In genomic region chr5:34039398-34040157, GRCh38 we compare ENCODE assay signal across 21 cellular contexts. TPM values are rescaled to one million over a fixed set of nuclear protein-coding genes. Genes with fewer than 3 reads are reported as not detected.
DNase-seq lines count a peak whose midpoint lies in the region; ATAC-seq and TF ChIP-seq lines count a peak whose summit lies in the region.
"Had no signal": no experiment of that assay in that cellular context is flagged by ENCODE, and none has a peak within 500 bp of the region (broad histone marks: within the 10 kb centered on the region; RNA-seq: fewer than 3 reads in every experiment).

No MANE protein-coding gene starts in this region.

- no peak overlapping the region for H2AFZ ChIP-seq in PC-9

- BruUV-seq in PC-9 (replicated peaks; lab: Mats Ljungman, UMichigan) = no TSS peak

- no peaks in the 10 kb centered on the region for H4K20me1 ChIP-seq in PC-9 (ENCODE audit: insufficient read depth)
- H4K20me1 ChIP-seq: BLaER1 had no signal

- no peaks in the 10 kb centered on the region for H3K27me3 ChIP-seq in right lobe of liver
- no peaks in the 10 kb centered on the region for H3K27me3 ChIP-seq in PC-9 (ENCODE audit: insufficient read depth, low read depth)
- H3K27me3 ChIP-seq in sigmoid colon = no peaks in the 10 kb centered on the region
- H3K27me3 ChIP-seq: BLaER1, SJSA1 had no signal

- H3K36me3 ChIP-seq in right lobe of liver = no peaks in the 10 kb centered on the region
- no peaks in the 10 kb centered on the region for H3K36me3 ChIP-seq in PC-9 (ENCODE audit: low read depth)
- H3K36me3 ChIP-seq in sigmoid colon = peaks cover 0 to 11% (median 0%) of the 10 kb centered on the region in 4 donors
- H3K36me3 ChIP-seq: SJSA1 had no signal

- no peak overlapping the region for H3K4me2 ChIP-seq in PC-9
- H3K4me2 ChIP-seq: BLaER1 had no signal

- H3K4me1 ChIP-seq in right lobe of liver (peaks cover 0 to 26% (median 9%) of the 10 kb centered on the region in 4 donors), PC-9 (replicated peaks; ENCODE audit: insufficient read depth) (no peaks in the 10 kb centered on the region), sigmoid colon (peaks cover 0 to 27% (median 24%) of the 10 kb centered on the region in 4 donors)
- H3K4me1 ChIP-seq: SJSA1 had no signal

- H3K4me1 Mint-ChIP-seq in WTC11 = peaks cover 23% of the 10 kb centered on the region

- no peak overlapping the region for H3K4me3 Mint-ChIP-seq in WTC11
- H3K4me3 Mint-ChIP-seq: CD8-positive, alpha-beta T cell had no signal

- TF ChIP-seq POLR2A in right lobe of liver (IDR thresholded peaks at IDR 0.05) (no peak), sigmoid colon (IDR thresholded peaks at IDR 0.05) (no peak)

- 0 out of 2 replicates have a peak overlapping the region, but pooled peaks have one; percentile 69 for H3K27ac Mint-ChIP-seq in WTC11
- H3K27ac Mint-ChIP-seq: CD8-positive, alpha-beta T cell had no signal

- TF ChIP-seq CTCF in AG10803 (conservative IDR thresholded peaks at IDR 0.05; ENCODE audit: low read length) (peak; percentile 16), WTC11 (IDR thresholded peaks at IDR 0.05) (no peak), right lobe of liver (IDR thresholded peaks at IDR 0.05) (peak in 1 of 4 donors; percentile 10), PC-9 (conservative IDR thresholded peaks at IDR 0.05) (no peak), sigmoid colon (IDR thresholded peaks at IDR 0.05) (no peak)

- 0 out of 2 replicates have a peak, but pooled peaks cover 3% of the 10 kb centered on the region for H3K9me3 Mint-ChIP-seq in WTC11
- H3K9me3 Mint-ChIP-seq: CD8-positive, alpha-beta T cell had no signal

- 53% methylated on average over 10 of the region's 10 CpGs for WGBS in right lobe of liver (ENCODE audit: insufficient coverage, low coverage, low lambda C conversion rate, missing lambda C conversion rate)
- 92 to 96% methylated on average over 10 of the region's 10 CpGs for WGBS in sigmoid colon, 2 donors

- DNase-seq in AG10803 (ENCODE audit: low read depth) (peak; percentile 62), HuH-7.5 (ENCODE audit: low spot score) (peak; percentile 47), WTC11 (ENCODE audit: low spot score) (no peak), right lobe of liver (no peak), superior temporal gyrus (ENCODE audit: extremely low spot score) (no peak), PC-9 (no peak), sigmoid colon (no peak)
- DNase-seq: 8988T; CD8-positive, alpha-beta T cell; GDM1; NCI-H1417 treated with DMSO at 0.1 percent for 48 hours; NCI-H2029; NCI-H2171; NCI-H446; NCI-H748 treated with DMSO at 0.1 percent for 48 hours; PC-3 had no signal

- POLR2A ChIA-PET in WTC11 (lab: Charles Lee) = no interaction called here
- POLR2A ChIA-PET in PC-9 (lab: Charles Lee; ENCODE audit: unreplicated experiment) = no interaction called here

- no peaks in the 10 kb centered on the region for H3K9me2 ChIP-seq in PC-9 (ENCODE audit: insufficient read depth)

- peaks cover 3% of the 10 kb centered on the region; the same call in 1 of the 2 replicates for H3K27me3 Mint-ChIP-seq in WTC11 (ENCODE audit: low read depth)

- intact Hi-C loops in right lobe of liver (cut with DNase I) (no loop called here), PC-9 (cut with micrococcal nuclease; ENCODE audit: unreplicated experiment) (no loop called here), sigmoid colon (cut with DNase I) (loop anchor here (5.0 kb wide), 1 partner anchor 32 kb away; the partner anchor contains the start of gene AMACR)

- ATAC-seq in WTC11 (peak; percentile 30), right lobe of liver (peak; percentile 59 to 71 (median 64)), HG02884 (IDR thresholded peaks at IDR 0.05; ENCODE audit: unreplicated experiment) (no peak)
- ATAC-seq: CD8-positive, alpha-beta T cell; PC-3 had no signal

- H3K4me3 ChIP-seq in AG10803 (ENCODE audit: low read length) (no peak overlapping the region), right lobe of liver (no peak overlapping the region), PC-9 (no peak overlapping the region), sigmoid colon (no peak overlapping the region)
- H3K4me3 ChIP-seq: BLaER1, SJSA1 had no signal

- no peaks in the 10 kb centered on the region for H3F3A ChIP-seq in PC-9 (ENCODE audit: insufficient read depth, low read depth)

- H3K9me3 ChIP-seq in right lobe of liver (no peaks in the 10 kb centered on the region), PC-9 (ENCODE audit: insufficient read depth, low read depth) (no peaks in the 10 kb centered on the region), sigmoid colon (no peaks in the 10 kb centered on the region)
- H3K9me3 ChIP-seq: BLaER1, SJSA1 had no signal

- no peaks in the 10 kb centered on the region for H3K36me3 Mint-ChIP-seq in WTC11

- CTCF ChIA-PET in WTC11 (lab: Charles Lee) = no interaction called here
- CTCF ChIA-PET in PC-9 (lab: Charles Lee) = no interaction called here

- H3K79me2 ChIP-seq in PC-9 (ENCODE audit: low read depth) = no peaks in the 10 kb centered on the region

- no peak for TF ChIP-seq EP300 in sigmoid colon (IDR thresholded peaks at IDR 0.05)

- H3K27ac ChIP-seq in right lobe of liver = peak overlapping the region in 1 of 3 donors; percentile 7
- no peak overlapping the region for H3K27ac ChIP-seq in PC-9
- no peak overlapping the region for H3K27ac ChIP-seq in sigmoid colon
- H3K27ac ChIP-seq: BLaER1, SJSA1 had no signal

TF ChIP-seq in WTC11, 78 proteins besides CTCF, POLR2A, EP300 and RAD21 (continues in another document):
- TF ChIP-seq HMGXB4 (CRISPR knock-in tag; IDR thresholded peaks at IDR 0.05) = no peak
- no peak for TF ChIP-seq GABPB1 (CRISPR knock-in tag; IDR thresholded peaks at IDR 0.05)
- TF ChIP-seq ZNF512 (CRISPR knock-in tag; IDR thresholded peaks at IDR 0.05; ENCODE audit: borderline replicate concordance) = no peak
- no peak for TF ChIP-seq NFYB (CRISPR knock-in tag; conservative IDR thresholded peaks at IDR 0.05; ENCODE audit: low read depth)
- TF ChIP-seq NR1H2 (CRISPR knock-in tag; IDR thresholded peaks at IDR 0.05) = no peak
- TF ChIP-seq EMX1 (CRISPR knock-in tag; IDR thresholded peaks at IDR 0.05) = no peak
- no peak for TF ChIP-seq ETV6 (CRISPR knock-in tag; IDR thresholded peaks at IDR 0.05)
- no peak for TF ChIP-seq IRF1 (CRISPR knock-in tag; IDR thresholded peaks at IDR 0.05)
- no peak for TF ChIP-seq RELA (CRISPR knock-in tag; IDR thresholded peaks at IDR 0.05; ENCODE audit: borderline replicate concordance)
- TF ChIP-seq ZNF671 (CRISPR knock-in tag; IDR thresholded peaks at IDR 0.05) = no peak
- no peak for TF ChIP-seq SP1 (CRISPR knock-in tag; conservative IDR thresholded peaks at IDR 0.05)
- no peak for TF ChIP-seq MLX (CRISPR knock-in tag; IDR thresholded peaks at IDR 0.05)
- TF ChIP-seq IRF2 (CRISPR knock-in tag; IDR thresholded peaks at IDR 0.05; ENCODE audit: borderline replicate concordance, low read depth) = no peak

RNA-seq across cellular contexts. Expression of gene C1QTNF3, which starts 3.4 kb away (rescaled TPM):
- total RNA-seq in WTC11 (2021) (1.2 to 2.1 TPM (median 2.0 TPM) in 3 replicates), right lobe of liver (1 to 10 TPM; 1.5 to 7.7 (median 3.1) TPM), PC-9 (2021) (8.3 and 9.4 TPM in 2 replicates), sigmoid colon (10 to 100 TPM; 13.3 to 32.8 (median 17.0) TPM)
- polyA plus RNA-seq in sigmoid colon = 1 to 10 TPM in 2 of 3 donors, under 1 TPM in 1; 0.46 to 5.4 (median 3.0) TPM

RNA-seq across cellular contexts. Expression of gene AMACR, which starts 31.7 kb away (rescaled TPM):
- total RNA-seq in WTC11 (2021) (11.2 to 12.0 TPM (median 11.9 TPM) in 3 replicates), right lobe of liver (10 to 100 TPM; 28.7 to 62.4 (median 41.9) TPM), PC-9 (2021) (31.1 and 31.2 TPM in 2 replicates), sigmoid colon (10 to 100 TPM in 2 of 4 donors, 1 to 10 TPM in 2; 5.3 to 11.4 (median 9.3) TPM)
- polyA plus RNA-seq in sigmoid colon = 100 to 1,000 TPM in 1 of 3 donors, 10 to 100 TPM in 2; 21.3 to 106 (median 43.8) TPM

RNA-seq across cellular contexts. Expression of gene SLC45A2, which starts 55.1 kb away (rescaled TPM):
- total RNA-seq in WTC11 (2021) = not detected in 3 replicates
- 1 to 10 TPM in 1 of 6 experiments, under 1 TPM in 5; 0.20 to 2.3 (median 0.37) TPM for total RNA-seq in right lobe of liver
- 0.20 and 0.33 TPM in 2 replicates for total RNA-seq in PC-9 (2021)
- total RNA-seq in sigmoid colon = under 1 TPM in 1 of 4 donors, not detected in 3; 0.27 TPM
- polyA plus RNA-seq in sigmoid colon = under 1 TPM in 1 of 3 donors, not detected in 2; 0.03 TPM
- total RNA-seq: CD8-positive, alpha-beta T cell; H4; LHCN-M2; PC-3; SJSA1 had no signal

Comparison
In these comparisons a context has a peak if more than half of its experiments do, and no peak if none do; other contexts are left out.
1. DNase-seq: peak in AG10803 (single experiment) and HuH-7.5 (single experiment); none in WTC11 (single experiment), right lobe of liver (0 of 3), superior temporal gyrus (single experiment), PC-9 (0 of 2) and sigmoid colon (single experiment).